ENCODE assay signal across 23 cellular contexts in the genomic region with DNA sequence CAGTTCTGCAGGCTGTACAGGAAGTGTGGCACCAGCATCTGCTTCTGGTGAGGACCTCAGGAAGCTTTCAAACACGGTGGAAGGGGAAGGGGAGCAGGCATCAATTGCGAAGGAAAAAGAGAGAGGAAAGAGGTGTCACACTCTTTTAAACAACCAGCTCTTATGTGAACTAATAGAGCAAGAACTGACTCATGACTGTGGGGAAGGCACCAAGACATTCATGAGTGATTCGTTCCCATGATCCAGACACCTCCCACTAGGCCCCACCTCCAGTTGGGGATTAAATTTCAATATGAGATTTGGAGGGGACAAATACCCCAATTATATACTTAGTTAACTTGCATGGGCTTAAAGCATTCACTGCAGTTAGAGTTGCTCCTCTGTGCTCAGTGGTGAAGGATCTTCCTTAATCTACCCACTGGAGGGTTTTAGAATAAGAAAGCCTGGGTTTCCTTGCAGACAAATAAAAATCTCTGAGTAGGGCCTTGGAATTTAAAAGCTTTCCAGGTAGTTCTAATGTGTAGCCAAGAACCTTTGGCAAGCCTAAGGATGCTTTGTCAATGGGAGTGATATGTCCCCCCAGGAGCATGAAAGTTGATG. TPM values are rescaled to one million over a fixed set of nuclear protein-coding genes. Genes with fewer than 3 reads are reported as not detected.
DNase-seq lines count a peak whose midpoint lies in the region; ATAC-seq and TF ChIP-seq lines count a peak whose summit lies in the region.
"Had no signal": no experiment of that assay in that cellular context is flagged by ENCODE, and none has a peak within 500 bp of the region (broad histone marks: within the 10 kb centered on the region; RNA-seq: fewer than 3 reads in every experiment).

No MANE protein-coding gene starts in this region.

- no peak overlapping the region for H4K8ac ChIP-seq in IMR-90 (ENCODE audit: low read depth in 2 of 2, low read length in 2 of 2)

- dilution Hi-C loops in IMR-90 (cut with HindIII; ENCODE audit: low sequenced_read_pairs, unreplicated experiment), result no loop called here

- no peaks in the 10 kb centered on the region for H3K9me1 ChIP-seq in IMR-90 (ENCODE audit: insufficient read depth, low read length)

- H3K4me3 Mint-ChIP-seq in neural progenitor cell, result no peak overlapping the region
- H3K4me3 Mint-ChIP-seq in stimulated activated effector memory CD8-positive, alpha-beta T cell treated with anti-CD3 and anti-CD28 coated beads, Interleukin-12 subunit alpha, Interleukin-12 subunit beta, amount 100 ng/mL, for 72 hours, result no peak overlapping the region
- no peak overlapping the region for H3K4me3 Mint-ChIP-seq in activated CD4-positive, alpha-beta T cell treated with anti-CD3 and anti-CD28 coated beads, Interleukin-2, amount 10 ng/mL, durations not matched to agents 7 days and 5 days
- H3K4me3 Mint-ChIP-seq: activated CD4-positive, alpha-beta memory T cell treated with anti-CD3 and anti-CD28 coated beads for 36 hours had no signal

- H4K91ac ChIP-seq in IMR-90 (ENCODE audit: insufficient read depth, low read depth, low read length), result no peak overlapping the region

- H3K4me1 Mint-ChIP-seq in neural progenitor cell, result no peaks in the 10 kb centered on the region
- H3K4me1 Mint-ChIP-seq in stimulated activated effector memory CD8-positive, alpha-beta T cell treated with anti-CD3 and anti-CD28 coated beads, Interleukin-12 subunit alpha, Interleukin-12 subunit beta, amount 100 ng/mL, for 72 hours, result no peaks in the 10 kb centered on the region
- H3K4me1 Mint-ChIP-seq in activated CD4-positive, alpha-beta T cell treated with anti-CD3 and anti-CD28 coated beads, Interleukin-2, amount 10 ng/mL, durations not matched to agents 7 days and 5 days, result no peaks in the 10 kb centered on the region

- no TSS peak for BruUV-seq in IMR-90 (replicated peaks; lab: Mats Ljungman, UMichigan)

- H3K27me3 ChIP-seq in BLaER1, result no peaks in the 10 kb centered on the region
- H3K27me3 ChIP-seq in IMR-90 (ENCODE audit: control insufficient read depth, insufficient read depth, low read length), result no peaks in the 10 kb centered on the region
- no peaks in the 10 kb centered on the region for H3K27me3 ChIP-seq in neural progenitor cell
- H3K27me3 ChIP-seq: BLaER1 treated with 17β-estradiol and CSF1 and Interleukin-3, amounts not matched to agents 10 nM and 100 nM; body of pancreas had no signal

- H3K56ac ChIP-seq in IMR-90 (ENCODE audit: extremely low read depth, insufficient read depth, low read length), result no peak overlapping the region

- H2AK9ac ChIP-seq in IMR-90 (replicated peaks; ENCODE audit: low read depth, low read length, poor library complexity), result no peak overlapping the region

- intact Hi-C loops in IMR-90 (cut with micrococcal nuclease), result no loop called here

- H2BK5ac ChIP-seq in IMR-90 (ENCODE audit: low read depth, low read length, poor library complexity, severe bottlenecking), result no peak overlapping the region

- no peak overlapping the region for H3K27ac Mint-ChIP-seq in neural progenitor cell
- no peak overlapping the region for H3K27ac Mint-ChIP-seq in stimulated activated effector memory CD8-positive, alpha-beta T cell treated with anti-CD3 and anti-CD28 coated beads, Interleukin-12 subunit alpha, Interleukin-12 subunit beta, amount 100 ng/mL, for 72 hours
- no peak overlapping the region for H3K27ac Mint-ChIP-seq in activated CD4-positive, alpha-beta T cell treated with anti-CD3 and anti-CD28 coated beads, Interleukin-2, amount 10 ng/mL, durations not matched to agents 7 days and 5 days
- H3K27ac Mint-ChIP-seq: activated CD4-positive, alpha-beta memory T cell treated with anti-CD3 and anti-CD28 coated beads for 36 hours had no signal

- H3K9me3 Mint-ChIP-seq in neural progenitor cell, result no peaks in the 10 kb centered on the region
- no peaks in the 10 kb centered on the region for H3K9me3 Mint-ChIP-seq in stimulated activated effector memory CD8-positive, alpha-beta T cell treated with anti-CD3 and anti-CD28 coated beads, Interleukin-12 subunit alpha, Interleukin-12 subunit beta, amount 100 ng/mL, for 72 hours
- H3K9me3 Mint-ChIP-seq in activated CD4-positive, alpha-beta T cell treated with anti-CD3 and anti-CD28 coated beads, Interleukin-2, amount 10 ng/mL, durations not matched to agents 7 days and 5 days, result no peaks in the 10 kb centered on the region
- H3K9me3 Mint-ChIP-seq: activated CD4-positive, alpha-beta memory T cell treated with anti-CD3 and anti-CD28 coated beads for 36 hours had no signal

- no peak overlapping the region for H3K4ac ChIP-seq in IMR-90 (ENCODE audit: low read depth, low read length)

- TF ChIP-seq RAD21 in IMR-90 (IDR thresholded peaks at IDR 0.05; ENCODE audit: low read length), result no peak

- no peaks in the 10 kb centered on the region for H3K9me3 ChIP-seq in BLaER1
- no peaks in the 10 kb centered on the region for H3K9me3 ChIP-seq in IMR-90 (ENCODE audit: control insufficient read depth, insufficient read depth, low read length)
- H3K9me3 ChIP-seq in neural progenitor cell (ENCODE audit: low read depth), result no peaks in the 10 kb centered on the region
- H3K9me3 ChIP-seq: BLaER1 treated with 17β-estradiol and CSF1 and Interleukin-3, amounts not matched to agents 10 nM and 100 nM; body of pancreas; prostate gland had no signal

- peak; percentile 27 for DNase-seq in IMR-90
- DNase-seq in coronary artery (ENCODE audit: low spot score), result no peak
- DNase-seq in neural progenitor cell (ENCODE audit: low spot score), result no peak
- DNase-seq in mesenteric fat pad (ENCODE audit: low spot score), result no peak
- no peak for DNase-seq in stimulated activated effector memory CD8-positive, alpha-beta T cell treated with anti-CD3 and anti-CD28 coated beads, Interleukin-12 subunit alpha, Interleukin-12 subunit beta, amount 100 ng/mL, for 72 hours (ENCODE audit: low spot score in 2 of 2)
- no peak for DNase-seq in activated CD4-positive, alpha-beta T cell treated with anti-CD3 and anti-CD28 coated beads, Interleukin-2, amount 10 ng/mL, durations not matched to agents 7 days and 5 days
- DNase-seq: activated CD4-positive, alpha-beta memory T cell treated with anti-CD3 and anti-CD28 coated beads for 36 hours; body of pancreas; COR-L47; DND-41; left cardiac atrium; mammary epithelial cell; NCI-H1436; NCI-H2107; NCI-H510A; SIG-M5; SW 1271; T1000 had no signal

- H2AK5ac ChIP-seq in IMR-90 (ENCODE audit: low read depth, low read length), result no peak overlapping the region

- H3K9ac ChIP-seq in BLaER1 (no peak overlapping the region), IMR-90 (ENCODE audit: low read depth, low read length) (no peak overlapping the region), neural progenitor cell (no peak overlapping the region)
- H3K9ac ChIP-seq: BLaER1 treated with 17β-estradiol and CSF1 and Interleukin-3, amounts not matched to agents 10 nM and 100 nM had no signal

- H3K4me2 ChIP-seq in BLaER1 (peak overlapping the region; percentile 8; the same call in 1 of the 2 replicates), IMR-90 (ENCODE audit: low read depth, low read length) (no peak overlapping the region), neural progenitor cell (no peak overlapping the region)

- H3K14ac ChIP-seq in IMR-90 (replicated peaks; ENCODE audit: low read depth, low read length), result no peak overlapping the region

- ATAC-seq in IMR-90 (ENCODE audit: low read depth) (no peak), HG03460 (IDR thresholded peaks at IDR 0.05; ENCODE audit: unreplicated experiment) (no peak)
- no peak for ATAC-seq in stimulated activated effector memory CD8-positive, alpha-beta T cell treated with anti-CD3 and anti-CD28 coated beads, Interleukin-12 subunit alpha, Interleukin-12 subunit beta, amount 100 ng/mL, for 72 hours
- ATAC-seq: body of pancreas, left cardiac atrium had no signal

- H3K4me3 ChIP-seq in BLaER1, result no peak overlapping the region
- no peak overlapping the region for H3K4me3 ChIP-seq in IMR-90 (ENCODE audit: insufficient read depth, low read depth, low read length)
- H3K4me3 ChIP-seq in coronary artery, result no peak overlapping the region
- H3K4me3 ChIP-seq in neural progenitor cell, result no peak overlapping the region
- H3K4me3 ChIP-seq: BLaER1 treated with 17β-estradiol and CSF1 and Interleukin-3, amounts not matched to agents 10 nM and 100 nM; body of pancreas; prostate gland had no signal

- H3K36me3 Mint-ChIP-seq in neural progenitor cell, result no peaks in the 10 kb centered on the region
- H3K36me3 Mint-ChIP-seq in stimulated activated effector memory CD8-positive, alpha-beta T cell treated with anti-CD3 and anti-CD28 coated beads, Interleukin-12 subunit alpha, Interleukin-12 subunit beta, amount 100 ng/mL, for 72 hours, result no peaks in the 10 kb centered on the region
- no peaks in the 10 kb centered on the region for H3K36me3 Mint-ChIP-seq in activated CD4-positive, alpha-beta T cell treated with anti-CD3 and anti-CD28 coated beads, Interleukin-2, amount 10 ng/mL, durations not matched to agents 7 days and 5 days (ENCODE audit: low read depth)
- H3K36me3 Mint-ChIP-seq: activated CD4-positive, alpha-beta memory T cell treated with anti-CD3 and anti-CD28 coated beads for 36 hours had no signal

- H3K79me2 ChIP-seq in neural progenitor cell (ENCODE audit: low read depth), result no peaks in the 10 kb centered on the region

- TF ChIP-seq CTCF in IMR-90 (conservative IDR thresholded peaks at IDR 0.05; ENCODE audit: low read depth, low read length) (no peak), coronary artery (IDR thresholded peaks at IDR 0.05) (no peak), neural progenitor cell (IDR thresholded peaks at IDR 0.05) (no peak)

- CTCF ChIA-PET in IMR-90 (lab: Yijun Ruan, JAX), result interaction anchor here (0.6 kb wide), 1 partner anchor 147 kb away, joined by 8 read pairs; no protein-coding TSS in a partner anchor
- CTCF ChIA-PET in activated CD4-positive, alpha-beta T cell treated with anti-CD3 and anti-CD28 coated beads, Interleukin-2, amount 10 ng/mL, durations not matched to agents 7 days and 5 days (lab: Charles Lee), result no interaction called here

- H3K27me3 Mint-ChIP-seq in neural progenitor cell (ENCODE audit: insufficient read depth, low read depth), result no peaks in the 10 kb centered on the region
- peaks cover 3% of the 10 kb centered on the region for H3K27me3 Mint-ChIP-seq in activated CD4-positive, alpha-beta T cell treated with anti-CD3 and anti-CD28 coated beads, Interleukin-2, amount 10 ng/mL, durations not matched to agents 7 days and 5 days

- no peak overlapping the region for H3K23ac ChIP-seq in IMR-90 (ENCODE audit: low read depth, low read length)

- no peaks in the 10 kb centered on the region for H3K79me1 ChIP-seq in IMR-90 (ENCODE audit: low read depth in 1 of 2, low read length in 2 of 2)

- H2BK15ac ChIP-seq in IMR-90 (ENCODE audit: low read depth, low read length), result no peak overlapping the region

- no CpG with 5 or more reads among the region's 3 CpGs for WGBS in IMR-90 (ENCODE audit: extremely low coverage in 2 of 2, insufficient read length in 1 of 2), 2 experiments

- no peak overlapping the region for H2BK120ac ChIP-seq in IMR-90 (ENCODE audit: low read depth, low read length)

- H2AFZ ChIP-seq in IMR-90 (replicated peaks; ENCODE audit: low read length, poor library complexity) (no peak overlapping the region), neural progenitor cell (replicated peaks) (peak overlapping the region; percentile 33)

- no peak overlapping the region for H3K18ac ChIP-seq in IMR-90 (ENCODE audit: low read depth, low read length)

- TF ChIP-seq POLR2A in IMR-90 (IDR thresholded peaks at IDR 0.05; ENCODE audit: low read depth, low read length), result no peak

- H4K20me1 ChIP-seq in BLaER1 (no peaks in the 10 kb centered on the region), IMR-90 (ENCODE audit: insufficient read depth, low read length) (no peaks in the 10 kb centered on the region), neural progenitor cell (ENCODE audit: low read depth) (no peaks in the 10 kb centered on the region)
- H4K20me1 ChIP-seq: BLaER1 treated with 17β-estradiol and CSF1 and Interleukin-3, amounts not matched to agents 10 nM and 100 nM had no signal

- in situ Hi-C loops in IMR-90 (cut with MboI; ENCODE audit: low sequenced_read_pairs), result no loop called here

- POLR2A ChIA-PET in IMR-90 (lab: Charles Lee; ENCODE audit: unreplicated experiment), result no interaction called here
- POLR2A ChIA-PET in activated CD4-positive, alpha-beta T cell treated with anti-CD3 and anti-CD28 coated beads, Interleukin-2, amount 10 ng/mL, durations not matched to agents 7 days and 5 days (lab: Charles Lee), result no interaction called here

- H2BK20ac ChIP-seq in IMR-90 (ENCODE audit: low read depth, low read length), result no peak overlapping the region

- H3K27ac ChIP-seq in BLaER1, result no peak overlapping the region
- H3K27ac ChIP-seq in IMR-90 (ENCODE audit: insufficient read depth, low read length), result no peak overlapping the region
- H3K27ac ChIP-seq in coronary artery, result peak overlapping the region; percentile 39 to 84
- no peak overlapping the region for H3K27ac ChIP-seq in neural progenitor cell
- H3K27ac ChIP-seq: BLaER1 treated with 17β-estradiol and CSF1 and Interleukin-3, amounts not matched to agents 10 nM and 100 nM; body of pancreas; HL-60; prostate gland had no signal

- H3F3A ChIP-seq in neural progenitor cell (ENCODE audit: low read depth), result no peaks in the 10 kb centered on the region

- no peaks in the 10 kb centered on the region for H3K36me3 ChIP-seq in BLaER1
- H3K36me3 ChIP-seq in IMR-90 (ENCODE audit: control insufficient read depth, insufficient read depth, low read length), result no peaks in the 10 kb centered on the region
- H3K36me3 ChIP-seq in neural progenitor cell, result no peaks in the 10 kb centered on the region
- H3K36me3 ChIP-seq: BLaER1 treated with 17β-estradiol and CSF1 and Interleukin-3, amounts not matched to agents 10 nM and 100 nM; prostate gland had no signal

- no peak overlapping the region for H4K5ac ChIP-seq in IMR-90 (ENCODE audit: low read depth, low read length)

- peaks cover 15% of the 10 kb centered on the region for H3K4me1 ChIP-seq in BLaER1
- no peaks in the 10 kb centered on the region for H3K4me1 ChIP-seq in IMR-90 (ENCODE audit: control insufficient read depth, insufficient read depth, low read length)
- H3K4me1 ChIP-seq in neural progenitor cell, result no peaks in the 10 kb centered on the region
- H3K4me1 ChIP-seq: body of pancreas, prostate gland had no signal

RNA-seq across cellular contexts. Expression of gene SYNPO2, which starts 60.0 kb away (rescaled TPM):
- total RNA-seq in IMR-90 (2012; rRNA removed) (1.7 and 1.8 TPM in 2 replicates), neural progenitor cell (ENCODE audit: low replicate concordance) (0.09 TPM in 2 replicates), mesenteric fat pad (89.8 TPM)
- 0.89 and 0.99 TPM in 2 replicates for polyA plus RNA-seq in IMR-90 (2012; rRNA removed)
- 0.35 and 0.53 TPM in 2 replicates for polyA plus RNA-seq in IMR-90 (2012; cell fraction: cytosol; rRNA removed)
- polyA plus RNA-seq in IMR-90 (2012; cell fraction: nucleus; rRNA removed; ENCODE audit: low replicate concordance), result 0.58 and 1.6 TPM in 2 replicates
- total RNA-seq in activated CD4-positive, alpha-beta T cell treated with anti-CD3 and anti-CD28 coated beads, Interleukin-2, amount 10 ng/mL, durations not matched to agents 7 days and 5 days, result 1 to 10 TPM; 1.2 to 1.4 TPM

Comparison
In these comparisons a context has a peak if more than half of its experiments do, and no peak if none do; other contexts are left out.
1. H3K27ac ChIP-seq: peak in coronary artery (2 of 2); none in BLaER1 (single experiment), IMR-90 (single experiment) and neural progenitor cell (single experiment).
2. RNA of gene SYNPO2, which starts 60.0 kb away (total RNA-seq): 89.8 TPM in mesenteric fat pad (single experiment); 1.7 to 1.8 TPM in IMR-90, 1.2 to 1.4 TPM in activated CD4-positive, alpha-beta T cell treated with anti-CD3 and anti-CD28 coated beads, Interleukin-2, amount 10 ng/mL, durations not matched to agents 7 days and 5 days and 0.09 TPM in neural progenitor cell; every median in the first group is over 10 times any median in the second.